2 cellular contexts compared by ENCODE assay signal in genomic region chr14:34732802-34733201, GRCh38.
TF ChIP-seq lines count a peak whose summit lies in the region.

No MANE protein-coding gene starts in this region.

TF ChIP-seq in HepG2, 621 proteins besides CTCF, POLR2A, EP300 and RAD21 (continues in another document):
- TF ChIP-seq ZSCAN9 (CRISPR knock-in tag; IDR thresholded peaks at IDR 0.05; ENCODE audit: borderline replicate concordance) (no peak), HES4 (CRISPR knock-in tag; IDR thresholded peaks at IDR 0.05; ENCODE audit: borderline replicate concordance) (no peak), ARID4A (CRISPR knock-in tag; IDR thresholded peaks at IDR 0.05; ENCODE audit: borderline replicate concordance) (no peak), PPARG (CRISPR knock-in tag; conservative IDR thresholded peaks at IDR 0.05) (0 out of 2 replicates have a peak, but pooled peaks have one; percentile 42), CREB1 (IDR thresholded peaks at IDR 0.05) (no peak), CREB1 (CRISPR knock-in tag; IDR thresholded peaks at IDR 0.05) (peak; percentile 17; the same call in 1 of the 2 replicates), MIXL1 (CRISPR knock-in tag; IDR thresholded peaks at IDR 0.05) (peak; percentile 23; the same call in 1 of the 2 replicates), PBX2 (CRISPR knock-in tag; IDR thresholded peaks at IDR 0.05) (peak; percentile 56; the same call in 1 of the 2 replicates), NFYB (CRISPR knock-in tag; IDR thresholded peaks at IDR 0.05) (peak; percentile 56; the same call in 1 of the 2 replicates), HOMEZ (CRISPR knock-in tag; IDR thresholded peaks at IDR 0.05; ENCODE audit: low read depth) (peak; percentile 66; the same call in 1 of the 2 replicates), POGZ (CRISPR knock-in tag; IDR thresholded peaks at IDR 0.05) (peak; percentile 32; the same call in 1 of the 2 replicates), SRSF1 (optimal IDR thresholded peaks at IDR 0.05; ENCODE audit: low read depth, low read length) (no peak), MED8 (CRISPR knock-in tag; IDR thresholded peaks at IDR 0.05; ENCODE audit: insufficient replicate concordance) (no peak), NFYC (CRISPR knock-in tag; IDR thresholded peaks at IDR 0.05) (0 out of 2 replicates have a peak, but pooled peaks have one; percentile 57), ZNF33A (CRISPR knock-in tag; IDR thresholded peaks at IDR 0.05; ENCODE audit: borderline replicate concordance) (no peak), HOXD1 (CRISPR knock-in tag; IDR thresholded peaks at IDR 0.05) (0 out of 2 replicates have a peak, but pooled peaks have one; percentile 33), FOXJ3 (CRISPR knock-in tag; IDR thresholded peaks at IDR 0.05; ENCODE audit: borderline replicate concordance) (0 out of 2 replicates have a peak, but pooled peaks have one; percentile 17), ZNF317 (CRISPR knock-in tag; IDR thresholded peaks at IDR 0.05) (no peak), TEAD3 (CRISPR knock-in tag; optimal IDR thresholded peaks at IDR 0.05; ENCODE audit: borderline replicate concordance) (no peak), KAT8 (CRISPR knock-in tag; IDR thresholded peaks at IDR 0.05) (peak; percentile 19; the same call in 1 of the 2 replicates), KLF16 (CRISPR knock-in tag; IDR thresholded peaks at IDR 0.05) (no peak), ZMYM4 (CRISPR knock-in tag; IDR thresholded peaks at IDR 0.05) (peak; percentile 65), THAP11 (CRISPR knock-in tag; IDR thresholded peaks at IDR 0.05) (peak; percentile 33; the same call in 1 of the 2 replicates), ZFAT (CRISPR knock-in tag; conservative IDR thresholded peaks at IDR 0.05) (no peak), KLF12 (CRISPR knock-in tag; IDR thresholded peaks at IDR 0.05; ENCODE audit: borderline replicate concordance) (peak; percentile 55; the same call in 1 of the 2 replicates), TBX2 (CRISPR knock-in tag; IDR thresholded peaks at IDR 0.05; ENCODE audit: borderline replicate concordance) (no peak)

TF ChIP-seq in endothelial cell of umbilical vein, 7 proteins besides CTCF, POLR2A, EP300 and RAD21:
- no peak for TF ChIP-seq JUN (IDR thresholded peaks at IDR 0.05; ENCODE audit: borderline replicate concordance, insufficient read depth, insufficient read length, low read depth)
- TF ChIP-seq, protein P1, sequence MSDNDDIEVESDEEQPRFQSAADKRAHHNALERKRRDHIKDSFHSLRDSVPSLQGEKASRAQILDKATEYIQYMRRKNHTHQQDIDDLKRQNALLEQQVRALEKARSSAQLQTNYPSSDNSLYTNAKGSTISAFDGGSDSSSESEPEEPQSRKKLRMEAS (IDR thresholded peaks at IDR 0.05; ENCODE audit: insufficient read depth, insufficient read length): no peak
- no peak for TF ChIP-seq FOS (IDR thresholded peaks at IDR 0.05; ENCODE audit: borderline replicate concordance, insufficient read depth, low read length)
- TF ChIP-seq EZH2 (IDR thresholded peaks at IDR 0.05; ENCODE audit: borderline replicate concordance, low read depth, low read length, severe bottlenecking): no peak
- TF ChIP-seq POLR2AphosphoS5 (IDR thresholded peaks at IDR 0.05; ENCODE audit: insufficient read depth, low read depth, low read length): no peak
- TF ChIP-seq MYC (IDR thresholded peaks at IDR 0.05; ENCODE audit: low read depth, low read length): no peak
- TF ChIP-seq GATA2 (IDR thresholded peaks at IDR 0.05; ENCODE audit: insufficient read depth, insufficient read length, low read depth, low read length): no peak
